Comparison of ENCODE assay signal across 31 cellular contexts in the genomic region with DNA sequence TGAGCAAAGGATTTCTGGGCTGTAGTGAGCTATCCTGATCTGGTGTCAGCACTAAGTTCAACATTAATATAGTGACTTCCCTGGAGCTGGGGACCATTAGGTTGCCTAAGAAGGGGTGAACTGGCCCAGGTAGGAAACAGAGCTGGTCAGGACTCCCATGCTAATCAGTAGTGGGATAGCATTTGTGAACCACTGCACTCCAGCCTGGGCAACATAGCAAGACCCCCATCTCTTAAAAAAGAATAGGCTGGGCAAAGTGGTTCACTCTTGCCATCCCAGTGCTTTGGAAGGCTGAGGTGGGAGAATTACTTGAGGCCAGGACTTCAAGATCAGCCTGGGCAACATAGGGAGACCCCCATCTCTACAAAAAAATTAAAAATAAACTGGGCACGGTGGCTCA.
"Had no signal": no experiment of that assay in that cellular context is flagged by ENCODE, and none has a peak within 500 bp of the region (broad histone marks: within the 10 kb centered on the region; RNA-seq: fewer than 3 reads in every experiment).

No MANE protein-coding gene starts in this region.

- H3K27me3 ChIP-seq: adrenal gland, ascending aorta, body of pancreas, brain microvascular endothelial cell, breast epithelium, cardiac muscle cell had no signal

- DNase-seq: activated effector memory CD4-positive, alpha-beta T cell treated with anti-CD3 and anti-CD28 coated beads, Interleukin-2, amount 50 U/mL, for 16 hours; activated effector memory CD4-positive, alpha-beta T cell treated with Interleukin-2 at 50 U/mL for 16 hours; activated gamma-delta T cell; activated gamma-delta T cell treated with Interleukin-2 at 50 U/mL for 16 hours; activated naive CD4-positive, alpha-beta T cell; activated naive CD4-positive, alpha-beta T cell treated with anti-CD3 and anti-CD28 coated beads for 36 hours; activated naive CD4-positive, alpha-beta T cell treated with anti-CD3 and anti-CD28 coated beads, Interleukin-2, amount 10 ng/mL, durations not matched to agents 7 days and 5 days; activated naive CD4-positive, alpha-beta T cell treated with anti-CD3 and anti-CD28 coated beads, Interleukin-2, amount 50 U/mL, for 16 hours; activated naive CD4-positive, alpha-beta T cell treated with Interleukin-2 at 50 U/mL for 16 hours; activated naive CD8-positive, alpha-beta T cell treated with anti-CD3 and anti-CD28 coated beads for 36 hours; activated naive CD8-positive, alpha-beta T cell treated with anti-CD3 and anti-CD28 coated beads, Interleukin-2, amount 10 ng/mL, durations not matched to agents 7 days and 5 days; activated naive CD8-positive, alpha-beta T cell treated with anti-CD3 and anti-CD28 coated beads, Interleukin-2, amount 50 U/mL, for 24 hours; activated T-cell treated with anti-CD3 and anti-CD28 coated beads, Interleukin-2, amount 50 U/mL, for 24 hours; activated T-cell treated with anti-CD3 and anti-CD28 coated beads, Interleukin-2, amount 50 U/mL, for 4 hours; activated T-cell treated with anti-CD3 and anti-CD28 coated beads, Interleukin-2, amount 50 U/mL, for 48 hours; activated T-cell treated with anti-CD3 and anti-CD28 coated beads, Interleukin-2, amount 50 U/mL, for 72 hours; adrenal gland; amniotic stem cell; amygdala; anterior cingulate cortex; aorta; body of pancreas; caudate nucleus; central memory CD4-positive, alpha-beta T cell; cerebellar nuclear complex had no signal

- H3K36me3 ChIP-seq: adrenal gland, ascending aorta, brain microvascular endothelial cell, breast epithelium, cardiac muscle cell had no signal

- H3K4me1 ChIP-seq: adrenal gland, ascending aorta, body of pancreas, breast epithelium had no signal

- H3K9me3 ChIP-seq: adrenal gland, ascending aorta, body of pancreas, breast epithelium had no signal

- FAIRE-seq: astrocyte, bronchial epithelial cell had no signal

- H3K27ac ChIP-seq: adrenal gland, ascending aorta, body of pancreas, brain microvascular endothelial cell, breast epithelium, cardiac muscle cell had no signal

- H3K4me3 ChIP-seq: adrenal gland, ascending aorta, body of pancreas, breast epithelium, cardiac muscle cell had no signal

- ATAC-seq: activated naive CD8-positive, alpha-beta T cell treated with anti-CD3 and anti-CD28 coated beads, Interleukin-2, amount 50 U/mL, for 24 hours; activated T-cell treated with anti-CD3 and anti-CD28 coated beads, Interleukin-2, amount 50 U/mL, for 4 hours; activated T-cell treated with anti-CD3 and anti-CD28 coated beads, Interleukin-2, amount 50 U/mL, for 72 hours; body of pancreas had no signal
